Comparison of ENCODE assay signal across 2 cellular contexts in genomic region chr7:157141525-157142060, GRCh38.
A peak's percentile ranks its signal among the peaks of the same experiment; 100 is the strongest.
TF ChIP-seq lines count a peak whose summit lies in the region.

No MANE protein-coding gene starts in this region.

TF ChIP-seq in HepG2, 621 proteins besides CTCF, POLR2A, EP300 and RAD21:
- TF ChIP-seq ZBTB38 (CRISPR knock-in tag; IDR thresholded peaks at IDR 0.05), result 0 out of 2 replicates have a peak, but pooled peaks have one; percentile 23
- TF ChIP-seq CREBL2 (CRISPR knock-in tag; IDR thresholded peaks at IDR 0.05; ENCODE audit: borderline replicate concordance), result no peak

TF ChIP-seq in endothelial cell of umbilical vein, 7 proteins besides CTCF, POLR2A, EP300 and RAD21:
- no peak for TF ChIP-seq JUN (IDR thresholded peaks at IDR 0.05; ENCODE audit: borderline replicate concordance, insufficient read depth, insufficient read length, low read depth)
- TF ChIP-seq POLR2AphosphoS5 (IDR thresholded peaks at IDR 0.05; ENCODE audit: insufficient read depth, low read depth, low read length), result no peak
- no peak for TF ChIP-seq EZH2 (IDR thresholded peaks at IDR 0.05; ENCODE audit: borderline replicate concordance, low read depth, low read length, severe bottlenecking)
- no peak for TF ChIP-seq MAX (IDR thresholded peaks at IDR 0.05; ENCODE audit: insufficient read depth, insufficient read length)
- no peak for TF ChIP-seq GATA2 (IDR thresholded peaks at IDR 0.05; ENCODE audit: insufficient read depth, insufficient read length, low read depth, low read length)
- TF ChIP-seq MYC (IDR thresholded peaks at IDR 0.05; ENCODE audit: low read depth, low read length), result no peak
